2 cellular contexts compared by ENCODE assay signal in genomic region chr20:51163996-51164600, GRCh38.
TF ChIP-seq lines count a peak whose summit lies in the region.

No MANE protein-coding gene starts in this region.

TF ChIP-seq in HepG2, 621 proteins besides CTCF, POLR2A, EP300 and RAD21 (continued from another document):
- TF ChIP-seq CEBPB (IDR thresholded peaks at IDR 0.05; ENCODE audit: borderline replicate concordance, low read depth, low read length): peak; percentile 43; the same call in 1 of the 2 replicates

TF ChIP-seq in K562, 482 proteins besides CTCF, POLR2A, EP300 and RAD21 (continued from another document):
- no peak for TF ChIP-seq SMARCC2 (IDR thresholded peaks at IDR 0.05; ENCODE audit: low read depth)
